In the genomic region with DNA sequence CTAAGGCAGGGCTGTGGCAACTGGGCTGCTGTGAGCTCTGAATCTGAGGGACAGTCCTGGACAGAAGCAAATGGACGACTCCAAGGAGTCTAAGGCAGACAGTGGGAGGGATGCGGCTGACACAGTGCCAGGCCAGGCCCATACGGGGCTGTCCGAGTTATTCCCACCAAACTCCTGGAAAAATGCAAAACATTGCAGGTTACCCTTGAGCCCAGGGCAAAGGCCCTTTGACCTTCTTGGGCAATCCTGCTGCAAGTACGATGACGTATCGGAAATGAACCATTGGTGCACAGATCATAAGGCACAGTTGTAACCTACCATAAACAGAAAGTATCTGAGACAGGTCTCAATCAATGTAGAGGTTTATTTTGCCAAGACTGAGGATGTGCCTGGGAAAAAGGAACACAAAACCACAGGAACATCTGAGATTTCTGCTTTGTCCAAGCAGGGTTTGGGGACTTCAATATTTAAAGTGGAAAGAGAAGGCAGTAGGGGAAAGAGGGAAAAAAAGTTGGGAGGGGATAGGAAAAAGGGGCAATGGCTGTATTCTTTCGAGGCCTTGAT, we compare ENCODE assay signal across 1 cellular context.
TF ChIP-seq lines count a peak whose summit lies in the region.

No MANE protein-coding gene starts in this region.

TF ChIP-seq in HepG2, 621 proteins besides CTCF, POLR2A, EP300 and RAD21 (continued from another document and continues in another):
- TF ChIP-seq, protein P1, sequence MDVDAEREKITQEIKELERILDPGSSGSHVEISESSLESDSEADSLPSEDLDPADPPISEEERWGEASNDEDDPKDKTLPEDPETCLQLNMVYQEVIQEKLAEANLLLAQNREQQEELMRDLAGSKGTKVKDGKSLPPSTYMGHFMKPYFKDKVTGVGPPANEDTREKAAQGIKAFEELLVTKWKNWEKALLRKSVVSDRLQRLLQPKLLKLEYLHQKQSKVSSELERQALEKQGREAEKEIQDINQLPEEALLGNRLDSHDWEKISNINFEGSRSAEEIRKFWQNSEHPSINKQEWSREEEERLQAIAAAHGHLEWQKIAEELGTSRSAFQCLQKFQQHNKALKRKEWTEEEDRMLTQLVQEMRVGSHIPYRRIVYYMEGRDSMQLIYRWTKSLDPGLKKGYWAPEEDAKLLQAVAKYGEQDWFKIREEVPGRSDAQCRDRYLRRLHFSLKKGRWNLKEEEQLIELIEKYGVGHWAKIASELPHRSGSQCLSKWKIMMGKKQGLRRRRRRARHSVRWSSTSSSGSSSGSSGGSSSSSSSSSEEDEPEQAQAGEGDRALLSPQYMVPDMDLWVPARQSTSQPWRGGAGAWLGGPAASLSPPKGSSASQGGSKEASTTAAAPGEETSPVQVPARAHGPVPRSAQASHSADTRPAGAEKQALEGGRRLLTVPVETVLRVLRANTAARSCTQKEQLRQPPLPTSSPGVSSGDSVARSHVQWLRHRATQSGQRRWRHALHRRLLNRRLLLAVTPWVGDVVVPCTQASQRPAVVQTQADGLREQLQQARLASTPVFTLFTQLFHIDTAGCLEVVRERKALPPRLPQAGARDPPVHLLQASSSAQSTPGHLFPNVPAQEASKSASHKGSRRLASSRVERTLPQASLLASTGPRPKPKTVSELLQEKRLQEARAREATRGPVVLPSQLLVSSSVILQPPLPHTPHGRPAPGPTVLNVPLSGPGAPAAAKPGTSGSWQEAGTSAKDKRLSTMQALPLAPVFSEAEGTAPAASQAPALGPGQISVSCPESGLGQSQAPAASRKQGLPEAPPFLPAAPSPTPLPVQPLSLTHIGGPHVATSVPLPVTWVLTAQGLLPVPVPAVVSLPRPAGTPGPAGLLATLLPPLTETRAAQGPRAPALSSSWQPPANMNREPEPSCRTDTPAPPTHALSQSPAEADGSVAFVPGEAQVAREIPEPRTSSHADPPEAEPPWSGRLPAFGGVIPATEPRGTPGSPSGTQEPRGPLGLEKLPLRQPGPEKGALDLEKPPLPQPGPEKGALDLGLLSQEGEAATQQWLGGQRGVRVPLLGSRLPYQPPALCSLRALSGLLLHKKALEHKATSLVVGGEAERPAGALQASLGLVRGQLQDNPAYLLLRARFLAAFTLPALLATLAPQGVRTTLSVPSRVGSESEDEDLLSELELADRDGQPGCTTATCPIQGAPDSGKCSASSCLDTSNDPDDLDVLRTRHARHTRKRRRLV (CRISPR knock-in tag; IDR thresholded peaks at IDR 0.05), result peak; percentile 60; the same call in 1 of the 2 replicates
- no peak for TF ChIP-seq ZNF615 (CRISPR knock-in tag; IDR thresholded peaks at IDR 0.05; ENCODE audit: borderline replicate concordance)
- TF ChIP-seq ZNF205 (CRISPR knock-in tag; IDR thresholded peaks at IDR 0.05), result no peak; the same call in 1 of the 2 replicates
- no peak for TF ChIP-seq ARNT (IDR thresholded peaks at IDR 0.05)
- TF ChIP-seq HNF4A (CRISPR knock-in tag; IDR thresholded peaks at IDR 0.05), result peak; percentile 99
- TF ChIP-seq REXO4 (CRISPR knock-in tag; IDR thresholded peaks at IDR 0.05; ENCODE audit: borderline replicate concordance), result no peak
- TF ChIP-seq ZNF790 (CRISPR knock-in tag; IDR thresholded peaks at IDR 0.05; ENCODE audit: borderline replicate concordance), result no peak
- TF ChIP-seq FOXA3 (CRISPR knock-in tag; IDR thresholded peaks at IDR 0.05), result peak; percentile 63
- peak; percentile 21; the same call in 1 of the 2 replicates for TF ChIP-seq PITX1 (CRISPR knock-in tag; IDR thresholded peaks at IDR 0.05)
- TF ChIP-seq EHMT2 (IDR thresholded peaks at IDR 0.05; ENCODE audit: borderline replicate concordance, low read depth, low read length), result peak; percentile 71
- TF ChIP-seq ZFP37 (CRISPR knock-in tag; IDR thresholded peaks at IDR 0.05; ENCODE audit: borderline replicate concordance), result no peak
- TF ChIP-seq SAP130 (CRISPR knock-in tag; IDR thresholded peaks at IDR 0.05; ENCODE audit: low read depth), result peak; percentile 78
- TF ChIP-seq ZNF232 (CRISPR knock-in tag; IDR thresholded peaks at IDR 0.05; ENCODE audit: borderline replicate concordance), result peak; percentile 99
- TF ChIP-seq, protein P2, sequence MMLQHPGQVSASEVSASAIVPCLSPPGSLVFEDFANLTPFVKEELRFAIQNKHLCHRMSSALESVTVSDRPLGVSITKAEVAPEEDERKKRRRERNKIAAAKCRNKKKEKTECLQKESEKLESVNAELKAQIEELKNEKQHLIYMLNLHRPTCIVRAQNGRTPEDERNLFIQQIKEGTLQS (CRISPR knock-in tag; IDR thresholded peaks at IDR 0.05), result peak; percentile 65; the same call in 1 of the 2 replicates
- TF ChIP-seq POLR2G (IDR thresholded peaks at IDR 0.05; ENCODE audit: low read depth, low read length), result 0 out of 2 replicates have a peak, but pooled peaks have one; percentile 16
- TF ChIP-seq, protein P3, sequence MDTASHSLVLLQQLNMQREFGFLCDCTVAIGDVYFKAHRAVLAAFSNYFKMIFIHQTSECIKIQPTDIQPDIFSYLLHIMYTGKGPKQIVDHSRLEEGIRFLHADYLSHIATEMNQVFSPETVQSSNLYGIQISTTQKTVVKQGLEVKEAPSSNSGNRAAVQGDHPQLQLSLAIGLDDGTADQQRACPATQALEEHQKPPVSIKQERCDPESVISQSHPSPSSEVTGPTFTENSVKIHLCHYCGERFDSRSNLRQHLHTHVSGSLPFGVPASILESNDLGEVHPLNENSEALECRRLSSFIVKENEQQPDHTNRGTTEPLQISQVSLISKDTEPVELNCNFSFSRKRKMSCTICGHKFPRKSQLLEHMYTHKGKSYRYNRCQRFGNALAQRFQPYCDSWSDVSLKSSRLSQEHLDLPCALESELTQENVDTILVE (CRISPR knock-in tag; IDR thresholded peaks at IDR 0.05), result peak; percentile 76; the same call in 1 of the 2 replicates
- peak; percentile 77 for TF ChIP-seq ZFX (CRISPR knock-in tag; IDR thresholded peaks at IDR 0.05; ENCODE audit: low read depth)
- TF ChIP-seq, protein P4, sequence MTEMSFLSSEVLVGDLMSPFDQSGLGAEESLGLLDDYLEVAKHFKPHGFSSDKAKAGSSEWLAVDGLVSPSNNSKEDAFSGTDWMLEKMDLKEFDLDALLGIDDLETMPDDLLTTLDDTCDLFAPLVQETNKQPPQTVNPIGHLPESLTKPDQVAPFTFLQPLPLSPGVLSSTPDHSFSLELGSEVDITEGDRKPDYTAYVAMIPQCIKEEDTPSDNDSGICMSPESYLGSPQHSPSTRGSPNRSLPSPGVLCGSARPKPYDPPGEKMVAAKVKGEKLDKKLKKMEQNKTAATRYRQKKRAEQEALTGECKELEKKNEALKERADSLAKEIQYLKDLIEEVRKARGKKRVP (CRISPR knock-in tag; IDR thresholded peaks at IDR 0.05), result peak in 1 of 2 experiments; percentile 89; a peak in 2 of 4 replicates
- TF ChIP-seq HOXD1 (CRISPR knock-in tag; IDR thresholded peaks at IDR 0.05), result no peak
- TF ChIP-seq, protein P5, sequence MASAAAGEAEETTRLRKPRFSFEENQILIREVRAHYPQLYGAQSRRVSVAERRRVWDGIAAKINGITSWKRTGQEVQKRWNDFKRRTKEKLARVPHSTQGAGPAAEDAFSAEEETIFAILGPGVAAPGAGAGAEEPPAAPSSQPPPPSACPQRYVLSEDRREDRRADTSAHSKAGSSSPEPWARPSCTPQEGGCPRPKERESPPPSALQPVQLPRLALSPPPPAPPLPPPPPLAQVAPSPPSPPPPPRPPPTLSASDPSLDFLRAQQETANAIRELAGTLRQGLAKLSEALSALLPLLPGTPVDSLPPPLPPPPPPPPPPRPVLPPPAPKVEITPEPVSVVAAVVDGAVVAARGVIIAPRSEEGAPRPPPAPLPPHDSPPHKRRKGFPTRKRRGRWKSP (CRISPR knock-in tag; IDR thresholded peaks at IDR 0.05), result 0 out of 2 replicates have a peak, but pooled peaks have one; percentile 24
- peak; percentile 67 for TF ChIP-seq SKI (IDR thresholded peaks at IDR 0.05; ENCODE audit: partially characterized antibody)
- TF ChIP-seq PPARG (CRISPR knock-in tag; conservative IDR thresholded peaks at IDR 0.05), result peak; percentile 88
- TF ChIP-seq, protein P6, sequence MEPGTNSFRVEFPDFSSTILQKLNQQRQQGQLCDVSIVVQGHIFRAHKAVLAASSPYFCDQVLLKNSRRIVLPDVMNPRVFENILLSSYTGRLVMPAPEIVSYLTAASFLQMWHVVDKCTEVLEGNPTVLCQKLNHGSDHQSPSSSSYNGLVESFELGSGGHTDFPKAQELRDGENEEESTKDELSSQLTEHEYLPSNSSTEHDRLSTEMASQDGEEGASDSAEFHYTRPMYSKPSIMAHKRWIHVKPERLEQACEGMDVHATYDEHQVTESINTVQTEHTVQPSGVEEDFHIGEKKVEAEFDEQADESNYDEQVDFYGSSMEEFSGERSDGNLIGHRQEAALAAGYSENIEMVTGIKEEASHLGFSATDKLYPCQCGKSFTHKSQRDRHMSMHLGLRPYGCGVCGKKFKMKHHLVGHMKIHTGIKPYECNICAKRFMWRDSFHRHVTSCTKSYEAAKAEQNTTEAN (CRISPR knock-in tag; conservative IDR thresholded peaks at IDR 0.05), result peak; percentile 66; the same call in 1 of the 2 replicates
- TF ChIP-seq ZNF292 (CRISPR knock-in tag; IDR thresholded peaks at IDR 0.05; ENCODE audit: borderline replicate concordance, low read depth), result no peak
- TF ChIP-seq ZNF672 (CRISPR knock-in tag; IDR thresholded peaks at IDR 0.05), result no peak
- 0 out of 2 replicates have a peak, but pooled peaks have one; percentile 52 for TF ChIP-seq KDM1A (CRISPR knock-in tag; IDR thresholded peaks at IDR 0.05)
- TF ChIP-seq ZNF121 (CRISPR knock-in tag; IDR thresholded peaks at IDR 0.05), result no peak
- no peak for TF ChIP-seq ZNF234 (CRISPR knock-in tag; conservative IDR thresholded peaks at IDR 0.05)
- no peak for TF ChIP-seq HCFC1 (IDR thresholded peaks at IDR 0.05; ENCODE audit: low read depth, low read length)
- TF ChIP-seq ZNF761 (CRISPR knock-in tag; conservative IDR thresholded peaks at IDR 0.05), result no peak
- peak; percentile 72; the same call in 1 of the 2 replicates for TF ChIP-seq ZNF644 (CRISPR knock-in tag; IDR thresholded peaks at IDR 0.05; ENCODE audit: low read depth)
- peak; percentile 94 for TF ChIP-seq JUN (CRISPR knock-in tag; IDR thresholded peaks at IDR 0.05)
- TF ChIP-seq, protein P7, sequence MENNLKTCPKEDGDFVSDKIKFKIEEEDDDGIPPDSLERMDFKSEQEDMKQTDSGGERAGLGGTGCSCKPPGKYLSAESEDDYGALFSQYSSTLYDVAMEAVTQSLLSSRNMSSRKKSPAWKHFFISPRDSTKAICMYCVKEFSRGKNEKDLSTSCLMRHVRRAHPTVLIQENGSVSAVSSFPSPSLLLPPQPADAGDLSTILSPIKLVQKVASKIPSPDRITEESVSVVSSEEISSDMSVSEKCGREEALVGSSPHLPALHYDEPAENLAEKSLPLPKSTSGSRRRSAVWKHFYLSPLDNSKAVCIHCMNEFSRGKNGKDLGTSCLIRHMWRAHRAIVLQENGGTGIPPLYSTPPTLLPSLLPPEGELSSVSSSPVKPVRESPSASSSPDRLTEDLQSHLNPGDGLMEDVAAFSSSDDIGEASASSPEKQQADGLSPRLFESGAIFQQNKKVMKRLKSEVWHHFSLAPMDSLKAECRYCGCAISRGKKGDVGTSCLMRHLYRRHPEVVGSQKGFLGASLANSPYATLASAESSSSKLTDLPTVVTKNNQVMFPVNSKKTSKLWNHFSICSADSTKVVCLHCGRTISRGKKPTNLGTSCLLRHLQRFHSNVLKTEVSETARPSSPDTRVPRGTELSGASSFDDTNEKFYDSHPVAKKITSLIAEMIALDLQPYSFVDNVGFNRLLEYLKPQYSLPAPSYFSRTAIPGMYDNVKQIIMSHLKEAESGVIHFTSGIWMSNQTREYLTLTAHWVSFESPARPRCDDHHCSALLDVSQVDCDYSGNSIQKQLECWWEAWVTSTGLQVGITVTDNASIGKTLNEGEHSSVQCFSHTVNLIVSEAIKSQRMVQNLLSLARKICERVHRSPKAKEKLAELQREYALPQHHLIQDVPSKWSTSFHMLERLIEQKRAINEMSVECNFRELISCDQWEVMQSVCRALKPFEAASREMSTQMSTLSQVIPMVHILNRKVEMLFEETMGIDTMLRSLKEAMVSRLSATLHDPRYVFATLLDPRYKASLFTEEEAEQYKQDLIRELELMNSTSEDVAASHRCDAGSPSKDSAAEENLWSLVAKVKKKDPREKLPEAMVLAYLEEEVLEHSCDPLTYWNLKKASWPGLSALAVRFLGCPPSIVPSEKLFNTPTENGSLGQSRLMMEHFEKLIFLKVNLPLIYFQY (CRISPR knock-in tag; IDR thresholded peaks at IDR 0.05; ENCODE audit: borderline replicate concordance), result peak; percentile 54; the same call in 1 of the 2 replicates
- TF ChIP-seq NFIC (IDR thresholded peaks at IDR 0.05; ENCODE audit: low read length), result 0 out of 2 replicates have a peak, but pooled peaks have one; percentile 49
- peak; percentile 16; the same call in 1 of the 2 replicates for TF ChIP-seq MIER2 (CRISPR knock-in tag; IDR thresholded peaks at IDR 0.05)
- TF ChIP-seq ASH2L (IDR thresholded peaks at IDR 0.05; ENCODE audit: insufficient read length, low read depth, low read length), result peak; percentile 82
- no peak for TF ChIP-seq HNRNPUL1 (IDR thresholded peaks at IDR 0.05; ENCODE audit: low read depth, low read length)
- TF ChIP-seq ZFY (CRISPR knock-in tag; IDR thresholded peaks at IDR 0.05), result peak; percentile 47; the same call in 1 of the 2 replicates
- TF ChIP-seq IRF2 (CRISPR knock-in tag; IDR thresholded peaks at IDR 0.05), result peak; percentile 85
- TF ChIP-seq, protein P8, sequence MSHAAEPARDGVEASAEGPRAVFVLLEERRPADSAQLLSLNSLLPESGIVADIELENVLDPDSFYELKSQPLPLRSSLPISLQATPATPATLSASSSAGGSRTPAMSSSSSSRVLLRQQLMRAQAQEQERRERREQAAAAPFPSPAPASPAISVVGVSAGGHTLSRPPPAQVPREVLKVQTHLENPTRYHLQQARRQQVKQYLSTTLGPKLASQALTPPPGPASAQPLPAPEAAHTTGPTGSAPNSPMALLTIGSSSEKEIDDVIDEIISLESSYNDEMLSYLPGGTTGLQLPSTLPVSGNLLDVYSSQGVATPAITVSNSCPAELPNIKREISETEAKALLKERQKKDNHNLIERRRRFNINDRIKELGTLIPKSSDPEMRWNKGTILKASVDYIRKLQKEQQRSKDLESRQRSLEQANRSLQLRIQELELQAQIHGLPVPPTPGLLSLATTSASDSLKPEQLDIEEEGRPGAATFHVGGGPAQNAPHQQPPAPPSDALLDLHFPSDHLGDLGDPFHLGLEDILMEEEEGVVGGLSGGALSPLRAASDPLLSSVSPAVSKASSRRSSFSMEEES (CRISPR knock-in tag; IDR thresholded peaks at IDR 0.05), result peak; percentile 84
- TF ChIP-seq ZNF552 (CRISPR knock-in tag; IDR thresholded peaks at IDR 0.05; ENCODE audit: borderline replicate concordance), result peak; percentile 54; the same call in 1 of the 2 replicates
- no peak for TF ChIP-seq SP1 (IDR thresholded peaks at IDR 0.05)
- no peak for TF ChIP-seq SP1 (CRISPR knock-in tag; IDR thresholded peaks at IDR 0.05)
- TF ChIP-seq AGO1 (IDR thresholded peaks at IDR 0.05; ENCODE audit: low read depth, low read length, poor library complexity, severe bottlenecking), result no peak
- TF ChIP-seq SIN3B (IDR thresholded peaks at IDR 0.05; ENCODE audit: low read length), result no peak
- peak; percentile 77 for TF ChIP-seq ZNF501 (CRISPR knock-in tag; IDR thresholded peaks at IDR 0.05)
- peak; percentile 26; the same call in 1 of the 2 replicates for TF ChIP-seq ZNF816 (CRISPR knock-in tag; IDR thresholded peaks at IDR 0.05; ENCODE audit: borderline replicate concordance)
- no peak for TF ChIP-seq MAFK (conservative IDR thresholded peaks at IDR 0.05 in 1 of 2, IDR thresholded peaks at IDR 0.05 in 1 of 2; ENCODE audit: low read length in 2 of 2)
- TF ChIP-seq PAX8 (CRISPR knock-in tag; IDR thresholded peaks at IDR 0.05; ENCODE audit: borderline replicate concordance), result no peak
- TF ChIP-seq TOPORS (CRISPR knock-in tag; IDR thresholded peaks at IDR 0.05), result 0 out of 2 replicates have a peak, but pooled peaks have one; percentile 22
- peak; percentile 54; the same call in 1 of the 2 replicates for TF ChIP-seq FOXJ3 (CRISPR knock-in tag; IDR thresholded peaks at IDR 0.05; ENCODE audit: borderline replicate concordance)
- TF ChIP-seq AKAP8 (CRISPR knock-in tag; IDR thresholded peaks at IDR 0.05), result peak; percentile 80
- no peak for TF ChIP-seq ZIK1 (CRISPR knock-in tag; IDR thresholded peaks at IDR 0.05; ENCODE audit: borderline replicate concordance, low read depth)
